ENCODE assay signal across 1 cellular context in genomic region chr6:11230158-11231107, GRCh38.
A peak's percentile ranks its signal among the peaks of the same experiment; 100 is the strongest.
TF ChIP-seq lines count a peak whose summit lies in the region.

No MANE protein-coding gene starts in this region.

TF ChIP-seq in HepG2, 621 proteins besides CTCF, POLR2A, EP300 and RAD21 (continued from another document and continues in another):
- TF ChIP-seq TRIM22 (IDR thresholded peaks at IDR 0.05) (no peak), ELK4 (CRISPR knock-in tag; IDR thresholded peaks at IDR 0.05; ENCODE audit: borderline replicate concordance) (no peak), HMGXB4 (CRISPR knock-in tag; IDR thresholded peaks at IDR 0.05; ENCODE audit: borderline replicate concordance in 1 of 2, low read depth in 1 of 2) (peak in 1 of 2 experiments; percentile 27; a peak in 2 of 4 replicates), FLYWCH1 (CRISPR knock-in tag; IDR thresholded peaks at IDR 0.05) (no peak), TBL1XR1 (IDR thresholded peaks at IDR 0.05; ENCODE audit: borderline replicate concordance, low read length, partially characterized antibody) (no peak), NCOA5 (CRISPR knock-in tag; IDR thresholded peaks at IDR 0.05) (no peak), ZBTB3 (CRISPR knock-in tag; IDR thresholded peaks at IDR 0.05; ENCODE audit: borderline replicate concordance, low read depth) (peak; percentile 34; the same call in 1 of the 2 replicates), ZNF18 (CRISPR knock-in tag; IDR thresholded peaks at IDR 0.05; ENCODE audit: insufficient replicate concordance) (peak; percentile 40), HDAC1 (CRISPR knock-in tag; IDR thresholded peaks at IDR 0.05) (0 out of 2 replicates have a peak, but pooled peaks have one; percentile 29), NFE2L2 (IDR thresholded peaks at IDR 0.05; ENCODE audit: low read length) (no peak), HMGA1 (CRISPR knock-in tag; conservative IDR thresholded peaks at IDR 0.05) (no peak), SKIL (CRISPR knock-in tag; IDR thresholded peaks at IDR 0.05; ENCODE audit: borderline replicate concordance) (no peak), SNAPC5 (CRISPR knock-in tag; IDR thresholded peaks at IDR 0.05; ENCODE audit: borderline replicate concordance) (no peak), HNF4A (CRISPR knock-in tag; IDR thresholded peaks at IDR 0.05) (no peak), TBP (CRISPR knock-in tag; IDR thresholded peaks at IDR 0.05) (no peak), SRSF9 (IDR thresholded peaks at IDR 0.05; ENCODE audit: borderline replicate concordance, insufficient read depth, low read depth, low read length, poor library complexity, severe bottlenecking) (no peak), ZFP62 (CRISPR knock-in tag; IDR thresholded peaks at IDR 0.05) (no peak), ZNF562 (CRISPR knock-in tag; IDR thresholded peaks at IDR 0.05; ENCODE audit: borderline replicate concordance) (no peak), GPBP1L1 (CRISPR knock-in tag; IDR thresholded peaks at IDR 0.05) (no peak), YEATS2 (CRISPR knock-in tag; IDR thresholded peaks at IDR 0.05; ENCODE audit: borderline replicate concordance) (no peak), RFXANK (CRISPR knock-in tag; IDR thresholded peaks at IDR 0.05) (no peak), U2AF1 (optimal IDR thresholded peaks at IDR 0.05; ENCODE audit: low read depth, low read length) (no peak), ATM (IDR thresholded peaks at IDR 0.05; ENCODE audit: borderline replicate concordance) (no peak), ZNF614 (CRISPR knock-in tag; IDR thresholded peaks at IDR 0.05; ENCODE audit: borderline replicate concordance) (no peak), ZNF276 (CRISPR knock-in tag; IDR thresholded peaks at IDR 0.05; ENCODE audit: low read depth) (no peak), DMAP1 (CRISPR knock-in tag; IDR thresholded peaks at IDR 0.05) (no peak), U2AF2 (IDR thresholded peaks at IDR 0.05; ENCODE audit: low read depth, low read length) (no peak), ZNF546 (CRISPR knock-in tag; conservative IDR thresholded peaks at IDR 0.05) (0 out of 2 replicates have a peak, but pooled peaks have one; percentile 15), ZNF232 (CRISPR knock-in tag; IDR thresholded peaks at IDR 0.05; ENCODE audit: borderline replicate concordance) (no peak), PCBP2 (optimal IDR thresholded peaks at IDR 0.05; ENCODE audit: low read depth, low read length, poor library complexity, severe bottlenecking) (no peak), DNMT3B (CRISPR knock-in tag; conservative IDR thresholded peaks at IDR 0.05) (no peak), ZNF788 (CRISPR knock-in tag; IDR thresholded peaks at IDR 0.05; ENCODE audit: borderline replicate concordance) (no peak), SMAD1 (CRISPR knock-in tag; IDR thresholded peaks at IDR 0.05; ENCODE audit: borderline replicate concordance, low read depth) (no peak), ZFP41 (CRISPR knock-in tag; IDR thresholded peaks at IDR 0.05; ENCODE audit: borderline replicate concordance) (no peak), GRHL1 (CRISPR knock-in tag; conservative IDR thresholded peaks at IDR 0.05) (no peak), ZBTB43 (CRISPR knock-in tag; conservative IDR thresholded peaks at IDR 0.05) (peak; percentile 36; the same call in 1 of the 2 replicates), TGIF2 (CRISPR knock-in tag; IDR thresholded peaks at IDR 0.05) (peak; percentile 22; the same call in 1 of the 2 replicates), MTA3 (CRISPR knock-in tag; IDR thresholded peaks at IDR 0.05) (no peak), MTA1 (CRISPR knock-in tag; IDR thresholded peaks at IDR 0.05; ENCODE audit: borderline replicate concordance) (no peak), ZBTB7B (CRISPR knock-in tag; IDR thresholded peaks at IDR 0.05) (no peak), ZNF17 (CRISPR knock-in tag; IDR thresholded peaks at IDR 0.05) (no peak), SATB2 (CRISPR knock-in tag; IDR thresholded peaks at IDR 0.05) (no peak), FOXP4 (CRISPR knock-in tag; IDR thresholded peaks at IDR 0.05) (no peak), YEATS4 (CRISPR knock-in tag; IDR thresholded peaks at IDR 0.05; ENCODE audit: borderline replicate concordance) (0 out of 2 replicates have a peak, but pooled peaks have one; percentile 29), ZNF335 (CRISPR knock-in tag; IDR thresholded peaks at IDR 0.05) (no peak), KDM4B (CRISPR knock-in tag; IDR thresholded peaks at IDR 0.05) (no peak), TAF1 (CRISPR knock-in tag; IDR thresholded peaks at IDR 0.05) (peak; percentile 8; the same call in 1 of the 2 replicates), ZFYVE20 (CRISPR knock-in tag; IDR thresholded peaks at IDR 0.05; ENCODE audit: borderline replicate concordance, low read depth) (no peak), ZNF704 (CRISPR knock-in tag; IDR thresholded peaks at IDR 0.05; ENCODE audit: borderline replicate concordance) (no peak)
